Comparison of ENCODE assay signal across 1 cellular context in the genomic region with DNA sequence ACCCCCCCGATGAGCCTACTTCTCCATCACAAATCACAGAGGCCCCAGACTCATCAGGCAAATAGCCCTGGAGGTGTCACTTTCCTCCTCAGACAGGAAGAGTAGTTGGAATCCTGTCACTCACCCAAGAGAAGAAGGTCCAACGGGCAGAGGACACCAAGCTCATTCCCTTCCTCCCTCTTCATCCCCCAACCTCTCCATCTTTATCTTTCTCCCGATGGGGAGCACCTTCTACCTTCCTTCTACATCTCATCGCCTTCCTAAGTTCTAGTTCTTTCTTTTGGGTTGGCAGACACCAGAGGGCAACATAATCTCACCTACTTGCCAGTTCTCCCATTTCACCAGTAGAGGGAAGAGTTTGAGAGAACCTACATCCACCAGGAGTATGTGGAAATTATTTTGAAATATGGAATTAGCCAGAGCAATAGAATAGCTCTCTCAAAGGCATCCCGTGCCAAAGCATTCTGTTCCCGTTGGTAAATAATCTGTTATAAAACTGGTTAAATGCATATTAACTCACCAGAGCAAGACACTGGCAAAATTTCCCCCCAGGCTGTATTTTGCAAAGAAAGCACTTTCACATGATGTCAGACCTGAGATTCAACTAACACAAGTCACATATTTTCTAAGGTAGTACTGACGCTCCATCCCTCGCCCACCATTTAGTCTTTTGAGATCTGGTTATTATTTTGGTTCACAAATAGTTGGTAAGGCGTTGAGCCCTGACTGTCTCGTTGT.
TF ChIP-seq lines count a peak whose summit lies in the region.

No MANE protein-coding gene starts in this region.

TF ChIP-seq in GM12878, 131 proteins besides CTCF, POLR2A, EP300 and RAD21 (continued from another document):
- TF ChIP-seq, protein P1, sequence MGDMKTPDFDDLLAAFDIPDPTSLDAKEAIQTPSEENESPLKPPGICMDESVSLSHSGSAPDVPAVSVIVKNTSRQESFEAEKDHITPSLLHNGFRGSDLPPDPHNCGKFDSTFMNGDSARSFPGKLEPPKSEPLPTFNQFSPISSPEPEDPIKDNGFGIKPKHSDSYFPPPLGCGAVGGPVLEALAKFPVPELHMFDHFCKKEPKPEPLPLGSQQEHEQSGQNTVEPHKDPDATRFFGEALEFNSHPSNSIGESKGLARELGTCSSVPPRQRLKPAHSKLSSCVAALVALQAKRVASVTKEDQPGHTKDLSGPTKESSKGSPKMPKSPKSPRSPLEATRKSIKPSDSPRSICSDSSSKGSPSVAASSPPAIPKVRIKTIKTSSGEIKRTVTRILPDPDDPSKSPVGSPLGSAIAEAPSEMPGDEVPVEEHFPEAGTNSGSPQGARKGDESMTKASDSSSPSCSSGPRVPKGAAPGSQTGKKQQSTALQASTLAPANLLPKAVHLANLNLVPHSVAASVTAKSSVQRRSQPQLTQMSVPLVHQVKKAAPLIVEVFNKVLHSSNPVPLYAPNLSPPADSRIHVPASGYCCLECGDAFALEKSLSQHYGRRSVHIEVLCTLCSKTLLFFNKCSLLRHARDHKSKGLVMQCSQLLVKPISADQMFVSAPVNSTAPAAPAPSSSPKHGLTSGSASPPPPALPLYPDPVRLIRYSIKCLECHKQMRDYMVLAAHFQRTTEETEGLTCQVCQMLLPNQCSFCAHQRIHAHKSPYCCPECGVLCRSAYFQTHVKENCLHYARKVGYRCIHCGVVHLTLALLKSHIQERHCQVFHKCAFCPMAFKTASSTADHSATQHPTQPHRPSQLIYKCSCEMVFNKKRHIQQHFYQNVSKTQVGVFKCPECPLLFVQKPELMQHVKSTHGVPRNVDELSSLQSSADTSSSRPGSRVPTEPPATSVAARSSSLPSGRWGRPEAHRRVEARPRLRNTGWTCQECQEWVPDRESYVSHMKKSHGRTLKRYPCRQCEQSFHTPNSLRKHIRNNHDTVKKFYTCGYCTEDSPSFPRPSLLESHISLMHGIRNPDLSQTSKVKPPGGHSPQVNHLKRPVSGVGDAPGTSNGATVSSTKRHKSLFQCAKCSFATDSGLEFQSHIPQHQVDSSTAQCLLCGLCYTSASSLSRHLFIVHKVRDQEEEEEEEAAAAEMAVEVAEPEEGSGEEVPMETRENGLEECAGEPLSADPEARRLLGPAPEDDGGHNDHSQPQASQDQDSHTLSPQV (IDR thresholded peaks at IDR 0.05), result 0 out of 2 replicates have a peak, but pooled peaks have one; percentile 17
- TF ChIP-seq YY1 (IDR thresholded peaks at IDR 0.05; ENCODE audit: low read depth, low read length), result 0 out of 2 replicates have a peak, but pooled peaks have one; percentile 47
- TF ChIP-seq, protein P2, sequence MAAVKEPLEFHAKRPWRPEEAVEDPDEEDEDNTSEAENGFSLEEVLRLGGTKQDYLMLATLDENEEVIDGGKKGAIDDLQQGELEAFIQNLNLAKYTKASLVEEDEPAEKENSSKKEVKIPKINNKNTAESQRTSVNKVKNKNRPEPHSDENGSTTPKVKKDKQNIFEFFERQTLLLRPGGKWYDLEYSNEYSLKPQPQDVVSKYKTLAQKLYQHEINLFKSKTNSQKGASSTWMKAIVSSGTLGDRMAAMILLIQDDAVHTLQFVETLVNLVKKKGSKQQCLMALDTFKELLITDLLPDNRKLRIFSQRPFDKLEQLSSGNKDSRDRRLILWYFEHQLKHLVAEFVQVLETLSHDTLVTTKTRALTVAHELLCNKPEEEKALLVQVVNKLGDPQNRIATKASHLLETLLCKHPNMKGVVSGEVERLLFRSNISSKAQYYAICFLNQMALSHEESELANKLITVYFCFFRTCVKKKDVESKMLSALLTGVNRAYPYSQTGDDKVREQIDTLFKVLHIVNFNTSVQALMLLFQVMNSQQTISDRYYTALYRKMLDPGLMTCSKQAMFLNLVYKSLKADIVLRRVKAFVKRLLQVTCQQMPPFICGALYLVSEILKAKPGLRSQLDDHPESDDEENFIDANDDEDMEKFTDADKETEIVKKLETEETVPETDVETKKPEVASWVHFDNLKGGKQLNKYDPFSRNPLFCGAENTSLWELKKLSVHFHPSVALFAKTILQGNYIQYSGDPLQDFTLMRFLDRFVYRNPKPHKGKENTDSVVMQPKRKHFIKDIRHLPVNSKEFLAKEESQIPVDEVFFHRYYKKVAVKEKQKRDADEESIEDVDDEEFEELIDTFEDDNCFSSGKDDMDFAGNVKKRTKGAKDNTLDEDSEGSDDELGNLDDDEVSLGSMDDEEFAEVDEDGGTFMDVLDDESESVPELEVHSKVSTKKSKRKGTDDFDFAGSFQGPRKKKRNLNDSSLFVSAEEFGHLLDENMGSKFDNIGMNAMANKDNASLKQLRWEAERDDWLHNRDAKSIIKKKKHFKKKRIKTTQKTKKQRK (IDR thresholded peaks at IDR 0.05; ENCODE audit: low read depth, low read length), result no peak
- peak; percentile 34; the same call in 1 of the 2 replicates for TF ChIP-seq FOXM1 (IDR thresholded peaks at IDR 0.05; ENCODE audit: low read depth, low read length)
- TF ChIP-seq, protein P3, sequence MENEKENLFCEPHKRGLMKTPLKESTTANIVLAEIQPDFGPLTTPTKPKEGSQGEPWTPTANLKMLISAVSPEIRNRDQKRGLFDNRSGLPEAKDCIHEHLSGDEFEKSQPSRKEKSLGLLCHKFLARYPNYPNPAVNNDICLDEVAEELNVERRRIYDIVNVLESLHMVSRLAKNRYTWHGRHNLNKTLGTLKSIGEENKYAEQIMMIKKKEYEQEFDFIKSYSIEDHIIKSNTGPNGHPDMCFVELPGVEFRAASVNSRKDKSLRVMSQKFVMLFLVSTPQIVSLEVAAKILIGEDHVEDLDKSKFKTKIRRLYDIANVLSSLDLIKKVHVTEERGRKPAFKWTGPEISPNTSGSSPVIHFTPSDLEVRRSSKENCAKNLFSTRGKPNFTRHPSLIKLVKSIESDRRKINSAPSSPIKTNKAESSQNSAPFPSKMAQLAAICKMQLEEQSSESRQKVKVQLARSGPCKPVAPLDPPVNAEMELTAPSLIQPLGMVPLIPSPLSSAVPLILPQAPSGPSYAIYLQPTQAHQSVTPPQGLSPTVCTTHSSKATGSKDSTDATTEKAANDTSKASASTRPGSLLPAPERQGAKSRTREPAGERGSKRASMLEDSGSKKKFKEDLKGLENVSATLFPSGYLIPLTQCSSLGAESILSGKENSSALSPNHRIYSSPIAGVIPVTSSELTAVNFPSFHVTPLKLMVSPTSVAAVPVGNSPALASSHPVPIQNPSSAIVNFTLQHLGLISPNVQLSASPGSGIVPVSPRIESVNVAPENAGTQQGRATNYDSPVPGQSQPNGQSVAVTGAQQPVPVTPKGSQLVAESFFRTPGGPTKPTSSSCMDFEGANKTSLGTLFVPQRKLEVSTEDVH (IDR thresholded peaks at IDR 0.05; ENCODE audit: low read depth, partially characterized antibody), result no peak
- TF ChIP-seq SMARCA5 (IDR thresholded peaks at IDR 0.05), result 0 out of 2 replicates have a peak, but pooled peaks have one; percentile 29
- no peak for TF ChIP-seq CREB1 (IDR thresholded peaks at IDR 0.05; ENCODE audit: low read depth)
- no peak for TF ChIP-seq MYC (IDR thresholded peaks at IDR 0.05; ENCODE audit: insufficient read depth, insufficient read length, insufficient replicate concordance, low read length, severe bottlenecking)
- TF ChIP-seq, protein P4, sequence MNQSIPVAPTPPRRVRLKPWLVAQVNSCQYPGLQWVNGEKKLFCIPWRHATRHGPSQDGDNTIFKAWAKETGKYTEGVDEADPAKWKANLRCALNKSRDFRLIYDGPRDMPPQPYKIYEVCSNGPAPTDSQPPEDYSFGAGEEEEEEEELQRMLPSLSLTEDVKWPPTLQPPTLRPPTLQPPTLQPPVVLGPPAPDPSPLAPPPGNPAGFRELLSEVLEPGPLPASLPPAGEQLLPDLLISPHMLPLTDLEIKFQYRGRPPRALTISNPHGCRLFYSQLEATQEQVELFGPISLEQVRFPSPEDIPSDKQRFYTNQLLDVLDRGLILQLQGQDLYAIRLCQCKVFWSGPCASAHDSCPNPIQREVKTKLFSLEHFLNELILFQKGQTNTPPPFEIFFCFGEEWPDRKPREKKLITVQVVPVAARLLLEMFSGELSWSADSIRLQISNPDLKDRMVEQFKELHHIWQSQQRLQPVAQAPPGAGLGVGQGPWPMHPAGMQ (IDR thresholded peaks at IDR 0.05; ENCODE audit: borderline replicate concordance), result no peak
- TF ChIP-seq CHD1 (IDR thresholded peaks at IDR 0.05; ENCODE audit: low read depth, low read length), result no peak
- TF ChIP-seq WRNIP1 (IDR thresholded peaks at IDR 0.05; ENCODE audit: borderline replicate concordance, low read depth, low read length), result no peak
- no peak for TF ChIP-seq NR2F1 (conservative IDR thresholded peaks at IDR 0.05)
- no peak for TF ChIP-seq TBL1XR1 (IDR thresholded peaks at IDR 0.05; ENCODE audit: low read depth, low read length)
- 0 out of 2 replicates have a peak, but pooled peaks have one; percentile 40 for TF ChIP-seq RB1 (IDR thresholded peaks at IDR 0.05; ENCODE audit: borderline replicate concordance)
- TF ChIP-seq, protein P5, sequence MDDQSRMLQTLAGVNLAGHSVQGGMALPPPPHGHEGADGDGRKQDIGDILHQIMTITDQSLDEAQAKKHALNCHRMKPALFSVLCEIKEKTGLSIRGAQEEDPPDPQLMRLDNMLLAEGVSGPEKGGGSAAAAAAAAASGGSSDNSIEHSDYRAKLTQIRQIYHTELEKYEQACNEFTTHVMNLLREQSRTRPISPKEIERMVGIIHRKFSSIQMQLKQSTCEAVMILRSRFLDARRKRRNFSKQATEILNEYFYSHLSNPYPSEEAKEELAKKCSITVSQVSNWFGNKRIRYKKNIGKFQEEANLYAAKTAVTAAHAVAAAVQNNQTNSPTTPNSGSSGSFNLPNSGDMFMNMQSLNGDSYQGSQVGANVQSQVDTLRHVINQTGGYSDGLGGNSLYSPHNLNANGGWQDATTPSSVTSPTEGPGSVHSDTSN (IDR thresholded peaks at IDR 0.05; ENCODE audit: insufficient replicate concordance, low read depth, low read length), result no peak
TF ChIP-seq in GM12878: peak in this region for 6.
